ENCODE assay signal across 29 cellular contexts in the genomic region with DNA sequence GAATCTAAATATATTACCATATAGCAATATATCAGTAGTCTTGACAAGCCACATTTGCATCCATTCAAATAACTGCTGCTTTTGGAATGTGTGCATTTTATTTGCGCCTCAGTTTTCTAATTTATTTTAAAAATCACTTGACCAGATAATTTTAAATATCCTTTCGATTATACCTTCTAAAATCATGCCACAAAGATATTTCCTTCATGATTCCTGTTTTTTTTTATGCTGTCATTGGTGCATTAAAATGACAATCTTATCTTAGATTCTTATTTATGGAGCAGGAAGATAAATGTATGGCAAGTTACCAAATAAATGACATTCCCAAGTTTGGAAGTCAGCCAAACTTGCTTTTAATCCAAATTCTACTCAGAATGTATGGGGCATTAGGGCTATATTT.
"Had no signal": no experiment of that assay in that cellular context is flagged by ENCODE, and none has a peak within 500 bp of the region (broad histone marks: within the 10 kb centered on the region; RNA-seq: fewer than 3 reads in every experiment).

No MANE protein-coding gene starts in this region.

- DNase-seq: activated B cell treated with CpG ODN at 0.5 μM for 24 hours; activated CD4-positive, alpha-beta T cell treated with anti-CD3 and anti-CD28 coated beads for 48 hours; activated CD4-positive, alpha-beta T cell treated with anti-CD3 and anti-CD28 coated beads, Interleukin-2, amount 50 U/mL, for 1 hour; activated CD4-positive, alpha-beta T cell treated with anti-CD3 and anti-CD28 coated beads, Interleukin-2, amount 50 U/mL, for 48 hours; activated CD8-positive, alpha-beta memory T cell treated with anti-CD3 and anti-CD28 coated beads for 24 hours; activated CD8-positive, alpha-beta T cell treated with anti-CD3 and anti-CD28 coated beads for 36 hours; activated effector memory CD4-positive, alpha-beta T cell treated with Interleukin-2 at 50 U/mL for 16 hours; activated gamma-delta T cell treated with Interleukin-2 at 50 U/mL for 16 hours; activated naive CD4-positive, alpha-beta T cell treated with anti-CD3 and anti-CD28 coated beads, Interleukin-2, amount 50 U/mL, for 16 hours; activated naive CD4-positive, alpha-beta T cell treated with Interleukin-2 at 50 U/mL for 16 hours; activated T-cell treated with anti-CD3 and anti-CD28 coated beads, Interleukin-2, amount 50 U/mL, for 4 hours; adrenal gland; amygdala; aorta; body of pancreas; caudate nucleus; cortex of kidney; dermis blood vessel endothelial cell; effector CD4-positive, alpha-beta T cell; effector memory CD8-positive, alpha-beta T cell; esophagus squamous epithelium; head of caudate nucleus; T-helper 17 cell; T1000; WERI-Rb-1 had no signal

- H3K27ac Mint-ChIP-seq: activated B cell treated with CpG ODN at 0.5 μM for 24 hours; activated CD8-positive, alpha-beta T cell treated with anti-CD3 and anti-CD28 coated beads for 36 hours; activated naive CD8-positive, alpha-beta T cell; activated T-helper 17 cell treated with anti-CD3 and anti-CD28 coated beads, Interleukin-2, amount 50 U/mL, for 72 hours; effector memory CD8-positive, alpha-beta T cell; T-helper 17 cell; T-helper 2 cell treated with Interferon-gamma antibody and Interleukin-4, amounts not matched to agents 5 μg/mL and 100 μg/mL, for 36 hours had no signal

- H3K27me3 Mint-ChIP-seq: activated B cell treated with CpG ODN at 0.5 μM for 24 hours; activated naive CD8-positive, alpha-beta T cell; activated T-helper 17 cell treated with anti-CD3 and anti-CD28 coated beads, Interleukin-2, amount 50 U/mL, for 72 hours; effector memory CD8-positive, alpha-beta T cell had no signal

- H3K4me1 Mint-ChIP-seq: activated B cell treated with CpG ODN at 0.5 μM for 24 hours; activated T-helper 17 cell treated with anti-CD3 and anti-CD28 coated beads, Interleukin-2, amount 50 U/mL, for 72 hours; T-helper 17 cell had no signal

- H3K9me3 Mint-ChIP-seq: activated B cell treated with CpG ODN at 0.5 μM for 24 hours; activated CD8-positive, alpha-beta T cell treated with anti-CD3 and anti-CD28 coated beads for 36 hours; activated T-cell treated with anti-CD3 and anti-CD28 coated beads, Interleukin-2, amount 50 U/mL, for 4 hours; activated T-helper 17 cell treated with anti-CD3 and anti-CD28 coated beads, Interleukin-2, amount 50 U/mL, for 72 hours; effector memory CD8-positive, alpha-beta T cell; T-helper 2 cell treated with Interferon-gamma antibody and Interleukin-4, amounts not matched to agents 5 μg/mL and 100 μg/mL, for 36 hours had no signal

- H3K4me3 Mint-ChIP-seq: activated B cell treated with CpG ODN at 0.5 μM for 24 hours; activated CD8-positive, alpha-beta T cell treated with anti-CD3 and anti-CD28 coated beads for 36 hours; activated naive CD8-positive, alpha-beta T cell; activated T-cell treated with anti-CD3 and anti-CD28 coated beads, Interleukin-2, amount 50 U/mL, for 4 hours; activated T-helper 17 cell treated with anti-CD3 and anti-CD28 coated beads, Interleukin-2, amount 50 U/mL, for 72 hours; effector memory CD8-positive, alpha-beta T cell; T-helper 17 cell; T-helper 2 cell treated with Interferon-gamma antibody and Interleukin-4, amounts not matched to agents 5 μg/mL and 100 μg/mL, for 36 hours had no signal

- ATAC-seq: activated CD4-positive, CD25-positive, alpha-beta regulatory T cell treated with anti-CD3 and anti-CD28 coated beads, Interleukin-2, amount 50 U/mL, for 24 hours; activated CD8-positive, alpha-beta T cell treated with anti-CD3 and anti-CD28 coated beads for 36 hours; activated T-cell treated with anti-CD3 and anti-CD28 coated beads, Interleukin-2, amount 50 U/mL, for 4 hours; activated T-helper 17 cell treated with anti-CD3 and anti-CD28 coated beads, Interleukin-2, amount 50 U/mL, for 72 hours; body of pancreas; effector memory CD8-positive, alpha-beta T cell; T-helper 17 cell had no signal

- H3K36me3 Mint-ChIP-seq: activated naive CD8-positive, alpha-beta T cell had no signal
